ENCODE assay signal across 15 cellular contexts in genomic region chr6:143782517-143782916, GRCh38.
"Had no signal": no experiment of that assay in that cellular context is flagged by ENCODE, and none has a peak within 500 bp of the region (broad histone marks: within the 10 kb centered on the region; RNA-seq: fewer than 3 reads in every experiment).

No MANE protein-coding gene starts in this region.

- H3K27ac ChIP-seq: gastrocnemius medialis, parathyroid adenoma, thyroid gland had no signal

- H3K9me3 ChIP-seq: gastrocnemius medialis, thyroid gland had no signal

- H3K27me3 ChIP-seq: gastrocnemius medialis, heart right ventricle, stomach, thyroid gland had no signal

- H3K4me3 ChIP-seq: gastrocnemius medialis, heart right ventricle, stomach, thyroid gland had no signal

- H3K9ac ChIP-seq: parathyroid adenoma had no signal

- DNase-seq: activated CD4-positive, alpha-beta T cell treated with anti-CD3 and anti-CD28 coated beads, Interleukin-2, amount 50 U/mL, for 1 hour; activated naive CD4-positive, alpha-beta T cell; activated naive CD8-positive, alpha-beta T cell treated with anti-CD3 and anti-CD28 coated beads, Interleukin-2, amount 10 ng/mL, durations not matched to agents 7 days and 5 days; activated T-cell treated with anti-CD3 and anti-CD28 coated beads for 4 hours; aorta; gastrocnemius medialis; heart right ventricle; islet precursor cell; naive thymus-derived CD8-positive, alpha-beta T cell; stimulated activated CD4-positive, alpha-beta T cell treated with anti-CD3 and anti-CD28 coated beads, Interleukin-1b, Interleukin-23, amount 100 ng/mL, for 48 hours; stomach; thyroid gland had no signal

- H2AFZ ChIP-seq: parathyroid adenoma had no signal

- H3K4me1 ChIP-seq: gastrocnemius medialis, parathyroid adenoma, stomach, thyroid gland had no signal

- ATAC-seq: activated CD4-positive, CD25-positive, alpha-beta regulatory T cell treated with anti-CD3 and anti-CD28 coated beads, Interleukin-2, amount 50 U/mL, for 24 hours; esophagus mucosa; gastrocnemius medialis; naive thymus-derived CD8-positive, alpha-beta T cell had no signal
